In genomic region chr2:181372656-181373055, GRCh38 we compare ENCODE assay signal across 13 cellular contexts.
A peak's percentile ranks its signal among the peaks of the same experiment; 100 is the strongest.
DNase-seq lines count a peak whose midpoint lies in the region; ATAC-seq, FAIRE-seq and TF ChIP-seq lines count a peak whose summit lies in the region.
"Had no signal": no experiment of that assay in that cellular context is flagged by ENCODE, and none has a peak within 500 bp of the region (broad histone marks: within the 10 kb centered on the region; RNA-seq: fewer than 3 reads in every experiment).

No MANE protein-coding gene starts in this region.

- no peak overlapping the region for H3K56ac ChIP-seq in H1 (replicated peaks; ENCODE audit: insufficient read length, low read depth, low read length)

- H4K91ac ChIP-seq in H1 (replicated peaks; ENCODE audit: insufficient read length, low read length): no peak overlapping the region

- H3K4ac ChIP-seq in H1 (replicated peaks; ENCODE audit: insufficient read length, low read depth, low read length): no peak overlapping the region

- TF ChIP-seq CTCF in DND-41 (IDR thresholded peaks at IDR 0.05; ENCODE audit: borderline replicate concordance, extremely low read depth, low read length, poor library complexity, severe bottlenecking): no peak
- no peak for TF ChIP-seq CTCF in Loucy (conservative IDR thresholded peaks at IDR 0.05; ENCODE audit: low read length)
- no peak for TF ChIP-seq CTCF in H1 (IDR thresholded peaks at IDR 0.05; ENCODE audit: control extremely low read depth in 1 of 3, insufficient read depth in 1 of 3, low read depth in 1 of 3, low read length in 3 of 3)
- TF ChIP-seq CTCF in osteocyte (IDR thresholded peaks at IDR 0.05): no peak
- TF ChIP-seq CTCF in osteoblast (IDR thresholded peaks at IDR 0.05; ENCODE audit: extremely low read depth, low read depth, low read length): no peak

- peak overlapping the region; percentile 80 for H3K27ac ChIP-seq in DND-41 (ENCODE audit: low read length)
- no peak overlapping the region for H3K27ac ChIP-seq in H1 (ENCODE audit: low read depth, low read length)
- H3K27ac ChIP-seq in osteoblast (ENCODE audit: low read depth, low read length): no peak overlapping the region
- H3K27ac ChIP-seq: thoracic aorta had no signal

- H3K9ac ChIP-seq in DND-41 (ENCODE audit: low read depth, low read length) (peak overlapping the region; percentile 24), Loucy (ENCODE audit: low read depth, low read length, poor library complexity, severe bottlenecking) (peak overlapping the region; percentile 44), H1 (replicated peaks in 1 of 4; ENCODE audit: extremely low read depth in 1 of 4, low read depth in 3 of 4, low read length in 3 of 4) (no peak overlapping the region)

- H3K79me2 ChIP-seq in DND-41 (ENCODE audit: insufficient read depth, low read length) (no peaks in the 10 kb centered on the region), Loucy (ENCODE audit: insufficient read depth, low read length) (no peaks in the 10 kb centered on the region), H1 (ENCODE audit: control insufficient read depth in 1 of 2, insufficient read depth in 2 of 2, low read length in 2 of 2) (no peaks in the 10 kb centered on the region), osteoblast (ENCODE audit: insufficient read depth, low read length) (no peaks in the 10 kb centered on the region)

- H2BK12ac ChIP-seq in H1 (ENCODE audit: low read depth, low read length): no peak overlapping the region

- H2AFZ ChIP-seq in DND-41 (ENCODE audit: low read depth, low read length) (peak overlapping the region; percentile 58), Loucy (ENCODE audit: low read length) (0 out of 2 replicates have a peak overlapping the region, but pooled peaks have one; percentile 28), H1 (ENCODE audit: low read length) (0 out of 2 replicates have a peak overlapping the region, but pooled peaks have one; percentile 2), osteoblast (ENCODE audit: low read length) (no peak overlapping the region)

- no peak overlapping the region for H3K4me3 Mint-ChIP-seq in osteocyte (ENCODE audit: unreplicated experiment)

- peaks cover 42% of the 10 kb centered on the region for H3K4me1 ChIP-seq in DND-41 (ENCODE audit: insufficient read depth, low read length)
- H3K4me1 ChIP-seq in Loucy (ENCODE audit: insufficient read depth, low read length, poor library complexity, severe bottlenecking): peaks cover 58% of the 10 kb centered on the region
- H3K4me1 ChIP-seq in H1 (replicated peaks in 1 of 4; ENCODE audit: control insufficient read depth in 3 of 4, insufficient read depth in 4 of 4, low read length in 3 of 4): no peaks in the 10 kb centered on the region
- peaks cover 12% of the 10 kb centered on the region for H3K4me1 ChIP-seq in osteoblast (ENCODE audit: insufficient read depth, low read length)

- H4K20me1 ChIP-seq in DND-41 (ENCODE audit: insufficient read depth, low read length): no peaks in the 10 kb centered on the region
- H4K20me1 ChIP-seq in Loucy (ENCODE audit: insufficient read depth, low read length, poor library complexity, severe bottlenecking): no peaks in the 10 kb centered on the region
- no peaks in the 10 kb centered on the region for H4K20me1 ChIP-seq in H1 (replicated peaks in 1 of 2; ENCODE audit: control insufficient read depth in 1 of 2, insufficient read depth in 2 of 2, low read length in 2 of 2)
- no peaks in the 10 kb centered on the region for H4K20me1 ChIP-seq in osteoblast (ENCODE audit: insufficient read depth, low read length)

- H2BK120ac ChIP-seq in H1 (replicated peaks; ENCODE audit: low read depth, low read length): no peak overlapping the region

- no peak for TF ChIP-seq EP300 in H1 (IDR thresholded peaks at IDR 0.05; ENCODE audit: borderline replicate concordance in 1 of 2, low read depth in 2 of 2, low read length in 2 of 2)

- POLR2A ChIA-PET in H1 (lab: Charles Lee; ENCODE audit: partially characterized antibody): no interaction called here

- H3K4me3 ChIP-seq in DND-41 (ENCODE audit: low read depth in 1 of 2, low read length in 2 of 2) (no peak overlapping the region), Loucy (ENCODE audit: low read length, poor library complexity, severe bottlenecking) (no peak overlapping the region), H1 (ENCODE audit: extremely low read depth in 1 of 4, insufficient read depth in 2 of 4, low read depth in 3 of 4, low read length in 4 of 4) (no peak overlapping the region), osteoblast (ENCODE audit: insufficient read depth, low read length) (no peak overlapping the region)
- H3K4me3 ChIP-seq: thoracic aorta had no signal

- H3K9me3 Mint-ChIP-seq in osteocyte (ENCODE audit: unreplicated experiment): no peaks in the 10 kb centered on the region

- H3K27me3 Mint-ChIP-seq in osteocyte (ENCODE audit: unreplicated experiment): no peaks in the 10 kb centered on the region

- H3K23me2 ChIP-seq in H1 (ENCODE audit: low read depth, low read length): no peaks in the 10 kb centered on the region

- peaks cover 3% of the 10 kb centered on the region; the same call in 1 of the 2 replicates for H3F3A ChIP-seq in Loucy (ENCODE audit: low read depth)

- no peak for FAIRE-seq in H1 (lab: Jason Lieb, UNC)

- H3K27ac Mint-ChIP-seq in osteocyte (ENCODE audit: unreplicated experiment): peak overlapping the region; percentile 60

- H3K23ac ChIP-seq in H1 (ENCODE audit: insufficient read length): no peak overlapping the region

- H3K18ac ChIP-seq in H1 (ENCODE audit: extremely low read depth, low read length): no peak overlapping the region

- WGBS in H1 (ENCODE audit: extremely low coverage in 1 of 2, insufficient coverage in 1 of 2, insufficient read length in 1 of 2, insufficient replicate concordance in 2 of 2, low coverage in 1 of 2, low lambda C conversion rate in 2 of 2, missing lambda C conversion rate in 1 of 2), 2 experiments: 75% methylated on average over 3 of the region's 3 CpGs; no CpG with 5 or more reads in 1 of the 2 experiments

- no peaks in the 10 kb centered on the region for H3K9me3 ChIP-seq in DND-41 (ENCODE audit: insufficient read depth, low read length, severe bottlenecking)
- H3K9me3 ChIP-seq in Loucy (ENCODE audit: insufficient read depth, low read depth, low read length): no peaks in the 10 kb centered on the region
- no peaks in the 10 kb centered on the region for H3K9me3 ChIP-seq in H1 (ENCODE audit: insufficient read depth in 2 of 2, low read depth in 1 of 2, low read length in 1 of 2)
- no peaks in the 10 kb centered on the region for H3K9me3 ChIP-seq in osteoblast (ENCODE audit: low read depth, low read length)
- H3K9me3 ChIP-seq: thoracic aorta had no signal

- CTCF ChIA-PET in H1 (lab: Charles Lee; ENCODE audit: partially characterized antibody): interaction anchor here (0.5 to 1.0 kb wide), 4 partner anchors 11 to 94 kb away, joined by 3 to 5 read pairs (median 3); no protein-coding TSS in a partner anchor

- no peaks in the 10 kb centered on the region for H3K79me1 ChIP-seq in H1 (ENCODE audit: low read depth, low read length)

- no peak for TF ChIP-seq RAD21 in H1 (IDR thresholded peaks at IDR 0.05 in 1 of 2, conservative IDR thresholded peaks at IDR 0.05 in 1 of 2; ENCODE audit: low read depth in 2 of 2, low read length in 2 of 2)

- no peak overlapping the region for H2AK5ac ChIP-seq in H1 (ENCODE audit: low read depth, low read length)

- H4K5ac ChIP-seq in H1 (ENCODE audit: insufficient read length, low read depth, low read length): no peak overlapping the region

- H4K8ac ChIP-seq in H1 (ENCODE audit: extremely low read depth, insufficient read depth, low read length): no peak overlapping the region

- H2BK15ac ChIP-seq in H1 (ENCODE audit: low read length): no peak overlapping the region

- TF ChIP-seq POLR2A in H1 (IDR thresholded peaks at IDR 0.05; ENCODE audit: control extremely low read depth in 1 of 2, low read depth in 2 of 2, low read length in 2 of 2): no peak

- H3K36me3 ChIP-seq in DND-41 (ENCODE audit: insufficient read depth, low read length): no peaks in the 10 kb centered on the region; the same call in 1 of the 2 replicates
- no peaks in the 10 kb centered on the region for H3K36me3 ChIP-seq in Loucy (ENCODE audit: insufficient read depth, low read length)
- no peaks in the 10 kb centered on the region for H3K36me3 ChIP-seq in H1 (ENCODE audit: control insufficient read depth in 2 of 4, insufficient read depth in 4 of 4, low read length in 3 of 4)
- H3K36me3 ChIP-seq in osteoblast (ENCODE audit: insufficient read depth, low read length): no peaks in the 10 kb centered on the region
- H3K36me3 ChIP-seq: thoracic aorta had no signal

- H3K4me1 Mint-ChIP-seq in osteocyte (ENCODE audit: unreplicated experiment): peaks cover 22% of the 10 kb centered on the region

- no peak overlapping the region for H2BK5ac ChIP-seq in H1 (ENCODE audit: low read depth, low read length)

- H3K4me2 ChIP-seq in DND-41 (ENCODE audit: insufficient read depth, low read length) (no peak overlapping the region), Loucy (ENCODE audit: low read depth, low read length, poor library complexity, severe bottlenecking) (peak overlapping the region; percentile 49), H1 (ENCODE audit: insufficient read depth in 1 of 2, low read depth in 2 of 2, low read length in 2 of 2) (no peak overlapping the region), osteoblast (ENCODE audit: insufficient read depth, low read length) (no peak overlapping the region)

- no peaks in the 10 kb centered on the region for H3K36me3 Mint-ChIP-seq in osteocyte (ENCODE audit: unreplicated experiment)

- no peak for ATAC-seq in DND-41 (ENCODE audit: insufficient read depth, low read depth)
- ATAC-seq: Panc1 had no signal

- H2BK20ac ChIP-seq in H1 (ENCODE audit: low read length): no peak overlapping the region

- DNase-seq in DND-41: no peak
- no peak for DNase-seq in H1 (ENCODE audit: low read depth in 1 of 2, low spot score in 2 of 2)
- no peak for DNase-seq in osteocyte (ENCODE audit: extremely low spot score, unreplicated experiment)
- DNase-seq in osteoblast (ENCODE audit: insufficient read length, low spot score, missing footprints): no peak
- DNase-seq in NCI-H510A treated with DMSO at 0.1 percent for 48 hours (lab: John Stamatoyannopoulos, UW): no peak
- DNase-seq in middle frontal gyrus (ENCODE audit: extremely low spot score, low spot score): no peak
- DNase-seq: activated CD4-positive, alpha-beta T cell treated with anti-CD3 and anti-CD28 coated beads, Interleukin-2, amount 50 U/mL, for 1 hour; NCI-H1417; NCI-H2171; NCI-H774 had no signal

- H3K27me3 ChIP-seq in DND-41 (ENCODE audit: insufficient read depth, low read length, poor library complexity) (no peaks in the 10 kb centered on the region), Loucy (ENCODE audit: insufficient read depth, low read length, poor library complexity, severe bottlenecking) (no peaks in the 10 kb centered on the region), H1 (replicated peaks in 1 of 4; ENCODE audit: control insufficient read depth in 3 of 4, extremely low read depth in 1 of 4, insufficient read depth in 3 of 4, low read length in 3 of 4) (no peaks in the 10 kb centered on the region), osteoblast (ENCODE audit: insufficient read depth, low read length) (no peaks in the 10 kb centered on the region)

- H3K14ac ChIP-seq in H1 (ENCODE audit: insufficient read length): no peak overlapping the region

- no peaks in the 10 kb centered on the region for H3K9me2 ChIP-seq in Loucy (replicated peaks; ENCODE audit: low read depth, low read length)

TF ChIP-seq in H1, 55 proteins besides CTCF, POLR2A, EP300 and RAD21 (continues in another document):
- no peak for TF ChIP-seq CREB1 (IDR thresholded peaks at IDR 0.05)

Comparison
In these comparisons a context has a peak if more than half of its experiments do, and no peak if none do; other contexts are left out.
1. H3K9ac ChIP-seq: peak in DND-41 (single experiment) and Loucy (single experiment); none in H1 (0 of 4).